Comparison of ENCODE assay signal across 8 cellular contexts in the genomic region with DNA sequence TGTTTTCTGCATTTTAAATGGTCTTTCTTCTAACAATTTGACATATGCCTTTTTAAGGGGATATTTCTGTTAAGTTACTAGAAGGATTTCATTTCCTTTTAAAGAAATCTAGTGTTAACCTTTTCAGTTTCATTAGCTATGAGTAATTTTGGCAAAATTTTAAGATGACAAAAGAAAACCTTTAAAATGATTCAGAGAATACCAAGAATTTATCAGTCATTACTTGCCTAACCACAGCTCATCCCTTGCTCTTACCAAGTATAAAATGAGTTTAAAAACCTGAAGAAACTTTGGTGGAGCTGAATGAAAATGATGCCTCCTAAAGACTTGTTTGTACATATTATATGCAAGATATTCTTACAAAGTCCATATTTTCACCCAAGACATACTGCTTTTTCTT.
A peak's percentile ranks its signal among the peaks of the same experiment; 100 is the strongest.
DNase-seq lines count a peak whose midpoint lies in the region; ATAC-seq and TF ChIP-seq lines count a peak whose summit lies in the region.

No MANE protein-coding gene starts in this region.

- intact Hi-C loops in lower leg skin (cut with DNase I; ENCODE audit: low total_unique reads): no loop called here

- DNase-seq in EL: peak; percentile 87
- peak; percentile 61 for DNase-seq in fibroblast of gingiva (ENCODE audit: low read depth)
- no peak for DNase-seq in SKM-1 treated with dmso at 0.1 percent for 144 hours (lab: John Stamatoyannopoulos, UW; ENCODE audit: unreplicated experiment)
- DNase-seq in HT-29 (ENCODE audit: low spot score): no peak
- no peak for DNase-seq in lower leg skin (ENCODE audit: low spot score in 2 of 2)
- DNase-seq in substantia nigra (lab: John Stamatoyannopoulos, UW): no peak

- H3K4me3 ChIP-seq in lower leg skin (ENCODE audit: low read depth, poor library complexity, severe bottlenecking): no peak overlapping the region

- H3K27ac ChIP-seq in substantia nigra (ENCODE audit: low read depth, low read length, poor library complexity, severe bottlenecking): no peak overlapping the region

- TF ChIP-seq POLR2A in lower leg skin (IDR thresholded peaks at IDR 0.05): no peak

- ATAC-seq in GM21390 (IDR thresholded peaks at IDR 0.05; ENCODE audit: unreplicated experiment) (peak; percentile 61), HG03521 (IDR thresholded peaks at IDR 0.05; ENCODE audit: unreplicated experiment) (peak; percentile 47)

- TF ChIP-seq CTCF in lower leg skin (IDR thresholded peaks at IDR 0.05): no peak

Comparison
In these comparisons a context has a peak if more than half of its experiments do, and no peak if none do; other contexts are left out.
1. DNase-seq: peak in EL (single experiment) and fibroblast of gingiva (single experiment); none in SKM-1 treated with dmso at 0.1 percent for 144 hours (single experiment), HT-29 (single experiment), lower leg skin (0 of 2) and substantia nigra (0 of 49).